16 cellular contexts compared by ENCODE assay signal in the genomic region with DNA sequence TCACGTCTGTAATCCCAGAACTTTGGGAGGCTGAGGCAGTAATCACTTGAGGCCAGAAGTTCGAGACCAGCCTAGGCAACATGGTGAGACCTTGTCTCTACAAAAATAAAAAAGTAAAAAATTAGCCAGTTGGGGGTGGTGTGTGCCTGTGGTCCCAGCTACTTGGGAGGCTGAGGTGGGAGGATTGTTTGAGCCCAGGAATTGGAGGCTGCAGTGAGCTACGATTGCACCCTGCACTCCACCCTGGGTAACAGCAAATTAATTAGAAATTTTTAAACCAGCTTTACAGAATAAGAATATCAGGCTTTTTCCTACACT.
"Had no signal": no experiment of that assay in that cellular context is flagged by ENCODE, and none has a peak within 500 bp of the region (broad histone marks: within the 10 kb centered on the region; RNA-seq: fewer than 3 reads in every experiment).

No MANE protein-coding gene starts in this region.

- DNase-seq: activated gamma-delta T cell; lower lobe of right lung; retina; stimulated activated CD4-positive, alpha-beta T cell treated with anti-CD3 and anti-CD28 coated beads, Interleukin-4, amount 100 ng/mL, for 1 hour; stimulated activated naive CD4-positive, alpha-beta T cell; T1000; upper lobe of right lung had no signal

- H3K36me3 Mint-ChIP-seq: activated naive CD4-positive, alpha-beta T cell treated with anti-CD3 and anti-CD28 coated beads, Interleukin-2, amount 50 U/mL, for 24 hours; naive thymus-derived CD4-positive, alpha-beta T cell; neural progenitor cell had no signal

- H2AFZ ChIP-seq: neural progenitor cell had no signal

- H3K9me3 ChIP-seq: body of pancreas, lower lobe of right lung, thoracic aorta, upper lobe of right lung had no signal

- H3K27me3 ChIP-seq: body of pancreas, cardiac muscle cell, neural progenitor cell, upper lobe of right lung had no signal

- H3K9me3 Mint-ChIP-seq: activated CD8-positive, alpha-beta T cell treated with anti-CD3 and anti-CD28 coated beads for 36 hours; activated naive CD4-positive, alpha-beta T cell treated with anti-CD3 and anti-CD28 coated beads, Interleukin-2, amount 50 U/mL, for 24 hours; activated T-helper 1 cell treated with anti-CD3 and anti-CD28 coated beads, Interleukin-12 subunit alpha, Interleukin-12 subunit beta, Interleukin-2, Interleukin-4 antibody, amounts not matched to agents 30 ng/mL and 10 ng/mL and 1 ng/mL, durations not matched to agents 14 hours and 24 hours and 36 hours; naive thymus-derived CD4-positive, alpha-beta T cell; neural progenitor cell; T-helper 1 cell treated with Interleukin-12 subunit alpha and Interleukin-12 subunit beta and Interleukin-4 antibody, amounts not matched to agents 30 μg/mL and 1 μg/mL, for 36 hours had no signal

- H3K4me3 ChIP-seq: body of pancreas, cardiac muscle cell, lower lobe of right lung, neural progenitor cell, thoracic aorta, upper lobe of right lung had no signal

- H3K4me1 Mint-ChIP-seq: activated naive CD4-positive, alpha-beta T cell treated with anti-CD3 and anti-CD28 coated beads, Interleukin-2, amount 50 U/mL, for 24 hours; neural progenitor cell had no signal

- H3K4me2 ChIP-seq: neural progenitor cell had no signal

- H3K4me1 ChIP-seq: body of pancreas, lower lobe of right lung, neural progenitor cell, upper lobe of right lung had no signal

- H3K27ac Mint-ChIP-seq: activated CD8-positive, alpha-beta T cell treated with anti-CD3 and anti-CD28 coated beads for 36 hours; activated naive CD4-positive, alpha-beta T cell treated with anti-CD3 and anti-CD28 coated beads, Interleukin-2, amount 50 U/mL, for 24 hours; activated T-helper 1 cell treated with anti-CD3 and anti-CD28 coated beads, Interleukin-12 subunit alpha, Interleukin-12 subunit beta, Interleukin-2, Interleukin-4 antibody, amounts not matched to agents 30 ng/mL and 10 ng/mL and 1 ng/mL, durations not matched to agents 14 hours and 24 hours and 36 hours; neural progenitor cell; T-helper 1 cell treated with Interleukin-12 subunit alpha and Interleukin-12 subunit beta and Interleukin-4 antibody, amounts not matched to agents 30 μg/mL and 1 μg/mL, for 36 hours had no signal

- H3K27me3 Mint-ChIP-seq: activated naive CD4-positive, alpha-beta T cell treated with anti-CD3 and anti-CD28 coated beads, Interleukin-2, amount 50 U/mL, for 24 hours had no signal

- H3K36me3 ChIP-seq: cardiac muscle cell, lower lobe of right lung, neural progenitor cell, thoracic aorta, upper lobe of right lung had no signal

- H3K27ac ChIP-seq: body of pancreas, cardiac muscle cell, lower lobe of right lung, neural progenitor cell, thoracic aorta, upper lobe of right lung had no signal

- H3K9ac ChIP-seq: neural progenitor cell had no signal

- H3K4me3 Mint-ChIP-seq: activated CD8-positive, alpha-beta T cell treated with anti-CD3 and anti-CD28 coated beads for 36 hours; activated naive CD4-positive, alpha-beta T cell treated with anti-CD3 and anti-CD28 coated beads, Interleukin-2, amount 50 U/mL, for 24 hours; activated T-helper 1 cell treated with anti-CD3 and anti-CD28 coated beads, Interleukin-12 subunit alpha, Interleukin-12 subunit beta, Interleukin-2, Interleukin-4 antibody, amounts not matched to agents 30 ng/mL and 10 ng/mL and 1 ng/mL, durations not matched to agents 14 hours and 24 hours and 36 hours; naive thymus-derived CD4-positive, alpha-beta T cell; neural progenitor cell; T-helper 1 cell treated with Interleukin-12 subunit alpha and Interleukin-12 subunit beta and Interleukin-4 antibody, amounts not matched to agents 30 μg/mL and 1 μg/mL, for 36 hours had no signal
